24 cellular contexts compared by ENCODE assay signal in the genomic region with DNA sequence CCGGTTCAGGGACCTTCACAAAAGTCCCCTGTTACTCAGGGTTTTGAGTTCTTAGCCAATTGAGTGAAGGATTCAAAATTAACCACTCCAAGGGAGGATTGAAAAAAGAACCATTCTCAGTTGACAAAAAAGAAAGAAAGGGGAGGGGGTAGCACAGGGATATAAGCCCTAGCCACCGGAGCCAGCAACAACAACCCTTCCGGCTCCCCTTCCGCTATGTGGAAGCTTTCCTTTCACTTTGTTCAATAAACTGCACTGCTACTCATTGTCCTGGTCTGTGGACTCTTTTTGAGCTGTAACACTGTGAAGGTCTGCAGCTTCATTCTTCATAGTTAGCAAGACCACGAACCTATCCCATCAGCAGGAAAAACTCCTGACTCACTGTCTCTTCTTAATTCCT.
"Had no signal": no experiment of that assay in that cellular context is flagged by ENCODE, and none has a peak within 500 bp of the region (broad histone marks: within the 10 kb centered on the region; RNA-seq: fewer than 3 reads in every experiment).

No MANE protein-coding gene starts in this region.

- H3K4me3 ChIP-seq: hepatocyte, left ventricle myocardium inferior, lower lobe of right lung, psoas muscle, right lobe of liver, suprapubic skin, tibial artery, upper lobe of left lung, uterus had no signal

- DNase-seq: erythroblast; foreskin keratinocyte; head of caudate nucleus; immature natural killer cell; left ventricle myocardium inferior; lower lobe of right lung; midbrain; psoas muscle; retina; right lobe of liver; stimulated activated CD4-positive, alpha-beta T cell treated with anti-CD3 and anti-CD28 coated beads, Interleukin-4, amount 100 ng/mL, for 1 hour; stimulated activated CD8-positive, alpha-beta memory T cell treated with anti-CD3 and anti-CD28 coated beads, Interleukin-4, amount 100 ng/mL, for 48 hours; stimulated activated naive CD8-positive, alpha-beta T cell treated with anti-CD3 and anti-CD28 coated beads, Interleukin-15, Interleukin-2, amounts not matched to agents 100 U/mL and 50 U/mL, for 24 hours; tibial artery; upper lobe of left lung; uterus had no signal

- H3K4me2 ChIP-seq: hepatocyte had no signal

- ATAC-seq: foreskin keratinocyte; lower lobe of right lung; natural killer cell treated with Interleukin-12 subunit alpha and Interleukin-12 subunit beta and Interleukin-15 and Interleukin-18, amount 100 ng/mL, for 72 hours; psoas muscle; right lobe of liver; stimulated activated effector memory CD8-positive, alpha-beta T cell treated with anti-CD3 and anti-CD28 coated beads, Interleukin-12 subunit alpha, Interleukin-12 subunit beta, amount 100 ng/mL, for 72 hours; stimulated activated naive CD8-positive, alpha-beta T cell treated with anti-CD3 and anti-CD28 coated beads, Interleukin-15, Interleukin-2, amounts not matched to agents 100 U/mL and 50 U/mL, for 24 hours had no signal

- H3K27ac ChIP-seq: foreskin keratinocyte, hepatocyte, left ventricle myocardium inferior, lower lobe of right lung, neutrophil, psoas muscle, right lobe of liver, suprapubic skin, tibial artery, upper lobe of left lung, uterus had no signal

- H3K79me2 ChIP-seq: hepatocyte had no signal

- H3K9me3 ChIP-seq: left ventricle myocardium inferior, lower lobe of right lung, neutrophil, psoas muscle, right lobe of liver, suprapubic skin, tibial artery, upper lobe of left lung, uterus had no signal

- FAIRE-seq: colon, endothelial cell of umbilical vein, keratinocyte had no signal

- H3K36me3 ChIP-seq: left ventricle myocardium inferior, lower lobe of right lung, neutrophil, right lobe of liver, suprapubic skin, tibial artery, upper lobe of left lung, uterus had no signal

- H2AFZ ChIP-seq: hepatocyte had no signal

- H3K4me1 ChIP-seq: foreskin keratinocyte, left ventricle myocardium inferior, lower lobe of right lung, psoas muscle, right lobe of liver, suprapubic skin, tibial artery, upper lobe of left lung, uterus had no signal

- H3K27me3 ChIP-seq: foreskin keratinocyte, hepatocyte, neutrophil, right lobe of liver, suprapubic skin, tibial artery, upper lobe of left lung, uterus had no signal
